1 cellular context compared by ENCODE assay signal in the genomic region with DNA sequence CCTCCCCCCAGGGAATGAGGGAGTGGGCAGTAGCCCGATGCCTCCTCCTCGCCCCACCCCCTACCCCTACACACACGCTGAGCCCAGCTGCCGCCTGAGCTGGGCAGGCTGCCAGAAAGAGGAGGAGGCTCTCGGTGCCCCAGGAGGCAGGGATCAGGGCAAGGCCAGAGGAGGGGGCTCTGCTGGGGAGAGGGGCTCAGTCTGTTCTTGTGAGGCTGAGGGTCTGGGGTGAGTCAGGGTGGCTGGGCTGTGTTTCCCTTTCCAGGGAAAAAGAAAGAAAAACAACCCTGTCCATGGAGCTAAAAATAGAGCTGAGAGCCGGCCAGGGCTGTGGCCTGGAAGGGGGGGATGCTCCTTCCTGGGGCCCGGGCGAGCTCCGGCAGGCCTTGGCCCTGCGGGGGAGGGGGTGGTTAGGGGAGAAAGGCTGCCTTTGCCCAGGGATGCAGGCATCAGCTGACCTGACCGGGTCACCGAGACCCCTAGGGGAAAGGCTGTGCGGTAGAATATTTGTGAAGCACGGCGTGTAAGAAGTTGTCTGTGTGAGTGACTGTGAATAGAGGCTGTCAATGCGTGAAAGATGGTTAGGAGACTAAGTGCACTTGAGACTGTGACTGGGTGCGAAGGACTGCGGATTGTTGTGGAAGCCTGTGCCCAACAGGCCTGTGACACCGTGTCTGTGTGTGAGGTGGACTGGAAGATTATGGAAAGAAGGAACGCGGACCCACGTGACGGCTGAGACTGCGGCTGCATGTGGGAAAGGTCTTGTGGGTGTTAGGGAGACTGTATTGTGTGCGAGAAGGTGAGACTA.
TF ChIP-seq lines count a peak whose summit lies in the region.

No MANE protein-coding gene starts in this region.

TF ChIP-seq in H1, 55 proteins besides CTCF, POLR2A, EP300 and RAD21:
- TF ChIP-seq SUZ12 (IDR thresholded peaks at IDR 0.05; ENCODE audit: low read length): no peak
- peak; percentile 68; the same call in 1 of the 2 replicates for TF ChIP-seq TCF12 (IDR thresholded peaks at IDR 0.05; ENCODE audit: low read depth, low read length)
- no peak for TF ChIP-seq TAF7 (optimal IDR thresholded peaks at IDR 0.05; ENCODE audit: borderline replicate concordance, low read depth, low read length)
- TF ChIP-seq RXRA (IDR thresholded peaks at IDR 0.05; ENCODE audit: insufficient read depth, low read depth, low read length): 0 out of 2 replicates have a peak, but pooled peaks have one; percentile 44
